23 cellular contexts compared by ENCODE assay signal in genomic region chr7:527723-528122, GRCh38. TPM values are rescaled to one million over a fixed set of nuclear protein-coding genes. Genes with fewer than 3 reads are reported as not detected.
A peak's percentile ranks its signal among the peaks of the same experiment; 100 is the strongest.
DNase-seq lines count a peak whose midpoint lies in the region; FAIRE-seq and TF ChIP-seq lines count a peak whose summit lies in the region.
"Had no signal": no experiment of that assay in that cellular context is flagged by ENCODE, and none has a peak within 500 bp of the region (broad histone marks: within the 10 kb centered on the region; RNA-seq: fewer than 3 reads in every experiment).

No MANE protein-coding gene starts in this region.

- no peak for TF ChIP-seq CTCF in keratinocyte (optimal IDR thresholded peaks at IDR 0.05 in 1 of 3, IDR thresholded peaks at IDR 0.05 in 1 of 3, conservative IDR thresholded peaks at IDR 0.05 in 1 of 3; ENCODE audit: extremely low read depth in 1 of 3, insufficient read depth in 2 of 3, low read length in 3 of 3)

- dilution Hi-C loops in keratinocyte (cut with MboI; ENCODE audit: extremely low pct_ligation_motif_present, low sequenced_read_pairs) = no loop called here

- no peak overlapping the region for H2AFZ ChIP-seq in keratinocyte (ENCODE audit: control insufficient read depth, low read length)

- no peak overlapping the region for H3K27ac Mint-ChIP-seq in activated CD4-positive, alpha-beta memory T cell treated with anti-CD3 and anti-CD28 coated beads for 36 hours
- H3K27ac Mint-ChIP-seq: B cell; CD4-positive, alpha-beta T cell; CD8-positive, alpha-beta T cell had no signal

- H3K9me3 ChIP-seq in keratinocyte (ENCODE audit: control insufficient read depth, low read depth, low read length) = no peaks in the 10 kb centered on the region
- no peaks in the 10 kb centered on the region for H3K9me3 ChIP-seq in small intestine (ENCODE audit: control insufficient read depth, low read depth)

- intact Hi-C loops in activated CD4-positive, alpha-beta memory T cell treated with anti-CD3 and anti-CD28 coated beads for 36 hours (cut with micrococcal nuclease) = no loop called here

- H3K4me3 ChIP-seq in keratinocyte (ENCODE audit: control insufficient read depth in 2 of 3, extremely low read depth in 1 of 3, insufficient read depth in 2 of 3, low read depth in 1 of 3, low read length in 3 of 3) (no peak overlapping the region), small intestine (ENCODE audit: low read depth in 1 of 2, low read length in 2 of 2) (no peak overlapping the region)
- H3K4me3 ChIP-seq: A549; BLaER1 treated with 17β-estradiol and CSF1 and Interleukin-3, amounts not matched to agents 10 nM and 100 nM had no signal

- H3K4me2 ChIP-seq in keratinocyte (ENCODE audit: control insufficient read depth, extremely low read depth, insufficient read depth, low read depth, low read length) = no peak overlapping the region
- H3K4me2 ChIP-seq: A549; BLaER1 treated with 17β-estradiol and CSF1 and Interleukin-3, amounts not matched to agents 10 nM and 100 nM had no signal

- peaks cover 2% of the 10 kb centered on the region for H3K4me1 Mint-ChIP-seq in activated CD4-positive, alpha-beta memory T cell treated with anti-CD3 and anti-CD28 coated beads for 36 hours (ENCODE audit: low read depth)

- H3K27me3 Mint-ChIP-seq in activated CD4-positive, alpha-beta memory T cell treated with anti-CD3 and anti-CD28 coated beads for 36 hours = peaks cover 20% of the 10 kb centered on the region

- H3K27me3 ChIP-seq in keratinocyte (ENCODE audit: control insufficient read depth, extremely low read depth, insufficient read depth, low read length) (peaks cover 7% of the 10 kb centered on the region), small intestine (ENCODE audit: control insufficient read depth in 2 of 2, insufficient read depth in 2 of 2, low read length in 2 of 2) (peaks cover 0 to 4% of the 10 kb centered on the region in 2 donors)

- no peaks in the 10 kb centered on the region for H3K79me2 ChIP-seq in keratinocyte (ENCODE audit: control insufficient read depth, insufficient read depth, low read length)

- 69 to 86% (median 73%) methylated on average over 4 of the region's 4 CpGs for WGBS in small intestine, 3 donors

- no peak overlapping the region for H3K4me3 Mint-ChIP-seq in activated CD4-positive, alpha-beta memory T cell treated with anti-CD3 and anti-CD28 coated beads for 36 hours
- H3K4me3 Mint-ChIP-seq: B cell; CD4-positive, alpha-beta T cell; CD8-positive, alpha-beta T cell had no signal

- FAIRE-seq in keratinocyte (lab: Jason Lieb, UNC) (peak; percentile 32), small intestine (lab: Jason Lieb, UNC) (no peak)
- FAIRE-seq: A549, D721Med, G401.6, GM12891, GM18507 had no signal

- DNase-seq in SIG-M5 treated with dmso at 0.1 percent for 504 hours (lab: John Stamatoyannopoulos, UW; ENCODE audit: unreplicated experiment) (peak; percentile 13), SIG-M5 (lab: John Stamatoyannopoulos, UW) (no peak), RPMI8226 (peak; percentile 33), keratinocyte (ENCODE audit: low read depth, low spot score) (no peak), small intestine (no peak), mesenteric fat pad (ENCODE audit: low spot score) (no peak)
- DNase-seq in activated CD4-positive, alpha-beta memory T cell treated with anti-CD3 and anti-CD28 coated beads for 36 hours = no peak
- DNase-seq: AML-193; Caco-2; Calu3; CD4-positive, alpha-beta T cell; CD8-positive, alpha-beta T cell; DMS79 treated with DMSO at 0.1 percent for 48 hours; GF-D8 had no signal

- no peaks in the 10 kb centered on the region for H3K9me3 Mint-ChIP-seq in activated CD4-positive, alpha-beta memory T cell treated with anti-CD3 and anti-CD28 coated beads for 36 hours
- H3K9me3 Mint-ChIP-seq: CD4-positive, alpha-beta T cell; CD8-positive, alpha-beta T cell had no signal

- H4K20me1 ChIP-seq in keratinocyte (ENCODE audit: control insufficient read depth, extremely low read depth, insufficient read depth, low read length) = no peaks in the 10 kb centered on the region

- H3K36me3 ChIP-seq in keratinocyte (ENCODE audit: control insufficient read depth in 2 of 2, extremely low read depth in 1 of 2, insufficient read depth in 2 of 2, low read length in 2 of 2) = no peaks in the 10 kb centered on the region
- H3K36me3 ChIP-seq in small intestine (ENCODE audit: control insufficient read depth in 2 of 2, insufficient read depth in 2 of 2, low read length in 2 of 2) = no peaks in the 10 kb centered on the region
- H3K36me3 ChIP-seq: BLaER1 treated with 17β-estradiol and CSF1 and Interleukin-3, amounts not matched to agents 10 nM and 100 nM had no signal

- CTCF ChIA-PET in activated CD4-positive, alpha-beta memory T cell treated with anti-CD3 and anti-CD28 coated beads for 36 hours (lab: Charles Lee) = no interaction called here

- peaks cover 10% of the 10 kb centered on the region for H3K4me1 ChIP-seq in keratinocyte (ENCODE audit: control insufficient read depth, extremely low read depth, insufficient read depth, low read length)
- no peaks in the 10 kb centered on the region for H3K4me1 ChIP-seq in small intestine (ENCODE audit: control insufficient read depth in 2 of 2, insufficient read depth in 1 of 2, low read depth in 1 of 2, low read length in 1 of 2)

- H3K36me3 Mint-ChIP-seq in activated CD4-positive, alpha-beta memory T cell treated with anti-CD3 and anti-CD28 coated beads for 36 hours = no peaks in the 10 kb centered on the region
- H3K36me3 Mint-ChIP-seq: CD8-positive, alpha-beta T cell had no signal

- POLR2A ChIA-PET in activated CD4-positive, alpha-beta memory T cell treated with anti-CD3 and anti-CD28 coated beads for 36 hours (lab: Charles Lee) = no interaction called here

- H3K9me1 ChIP-seq in keratinocyte (ENCODE audit: control insufficient read depth, extremely low read depth, insufficient read depth, low read length) = no peaks in the 10 kb centered on the region

- H3K9ac ChIP-seq in keratinocyte (ENCODE audit: control insufficient read depth, extremely low read depth, insufficient read depth, low read length) = no peak overlapping the region
- H3K9ac ChIP-seq: BLaER1 treated with 17β-estradiol and CSF1 and Interleukin-3, amounts not matched to agents 10 nM and 100 nM had no signal

- H3K27ac ChIP-seq in keratinocyte (ENCODE audit: control insufficient read depth, insufficient read depth, low read length) (no peak overlapping the region), small intestine (ENCODE audit: low read depth in 1 of 2, low read length in 1 of 2) (no peak overlapping the region)
- H3K27ac ChIP-seq: 22Rv1; A549; BLaER1 treated with 17β-estradiol and CSF1 and Interleukin-3, amounts not matched to agents 10 nM and 100 nM; C4-2B had no signal

RNA-seq across cellular contexts. Expression of gene PDGFA, which starts 8.1 kb away (rescaled TPM):
- polyA plus RNA-seq in keratinocyte (12.4 to 22.6 TPM (median 14.8 TPM) in 3 replicates), small intestine (10 to 100 TPM; 17.4 to 38.2 (median 26.5) TPM)
- 10.9 TPM for polyA plus RNA-seq in keratinocyte (2011; ENCODE audit: low read depth)
- polyA plus RNA-seq in keratinocyte (2011; cell fraction: cytosol; rRNA removed) = 9.2 and 13.0 TPM in 2 replicates
- polyA plus RNA-seq in keratinocyte (2011; cell fraction: nucleus; rRNA removed) = 23.9 and 25.3 TPM in 2 replicates
- polyA plus RNA-seq in keratinocyte (2012; ENCODE audit: low replicate concordance) = 13.5 and 21.9 TPM in 2 replicates
- polyA minus RNA-seq in keratinocyte = 36.1 to 45.4 TPM (median 43.7 TPM) in 3 replicates
- 110 TPM for polyA minus RNA-seq in keratinocyte (2011; cell fraction: cytosol; rRNA and poly(A)+ RNA removed)
- polyA minus RNA-seq in keratinocyte (2011; cell fraction: nucleus; rRNA and poly(A)+ RNA removed) = 26.0 and 30.8 TPM in 2 replicates
- 19.7 TPM for total RNA-seq in mesenteric fat pad
- 1 to 10 TPM; 6.3 to 6.9 TPM for total RNA-seq in activated CD4-positive, alpha-beta memory T cell treated with anti-CD3 and anti-CD28 coated beads for 36 hours

Comparison
In these comparisons a context has a peak if more than half of its experiments do, and no peak if none do; other contexts are left out.
1. DNase-seq: peak in SIG-M5 treated with dmso at 0.1 percent for 504 hours (single experiment) and RPMI8226 (single experiment); none in SIG-M5 (single experiment), keratinocyte (single experiment), small intestine (single experiment), mesenteric fat pad (single experiment) and activated CD4-positive, alpha-beta memory T cell treated with anti-CD3 and anti-CD28 coated beads for 36 hours (single experiment).